Comparison of ENCODE assay signal across 9 cellular contexts in genomic region chr3:39255503-39256325, GRCh38. TPM values are rescaled to one million over a fixed set of nuclear protein-coding genes. Genes with fewer than 3 reads are reported as not detected.
DNase-seq lines count a peak whose midpoint lies in the region; ATAC-seq and TF ChIP-seq lines count a peak whose summit lies in the region.
"Had no signal": no experiment of that assay in that cellular context is flagged by ENCODE, and none has a peak within 500 bp of the region (broad histone marks: within the 10 kb centered on the region; RNA-seq: fewer than 3 reads in every experiment).

No MANE protein-coding gene starts in this region.

- intact Hi-C loops in esophagus squamous epithelium (cut with DNase I), result no loop called here

- H3K9me3 ChIP-seq in esophagus squamous epithelium, result no peaks in the 10 kb centered on the region
- no peaks in the 10 kb centered on the region for H3K9me3 ChIP-seq in effector memory CD4-positive, alpha-beta T cell (ENCODE audit: control insufficient read depth, low read length)

- TF ChIP-seq POLR2A in esophagus squamous epithelium (IDR thresholded peaks at IDR 0.05), result no peak

- no peak overlapping the region for H3K4me3 ChIP-seq in esophagus squamous epithelium
- no peak overlapping the region for H3K4me3 ChIP-seq in effector memory CD4-positive, alpha-beta T cell (ENCODE audit: insufficient read depth, low read depth, low read length, poor library complexity, severe bottlenecking)

- H3K27ac ChIP-seq in esophagus squamous epithelium, result no peak overlapping the region
- H3K27ac ChIP-seq in effector memory CD4-positive, alpha-beta T cell (ENCODE audit: insufficient read depth, low read length, poor library complexity, severe bottlenecking), result no peak overlapping the region

- 37 to 38% methylated on average over 4 to 5 of the region's 5 CpGs for WGBS in esophagus squamous epithelium, 2 donors

- no peak for TF ChIP-seq CTCF in esophagus squamous epithelium (IDR thresholded peaks at IDR 0.05)

- ATAC-seq in GM18519 (IDR thresholded peaks at IDR 0.05; ENCODE audit: low FRiP score, unreplicated experiment), result peak; percentile 98
- peak; percentile 98 for ATAC-seq in GM21529 (IDR thresholded peaks at IDR 0.05; ENCODE audit: unreplicated experiment)

- peaks cover 0 to 7% (median 4%) of the 10 kb centered on the region in 3 donors for H3K4me1 ChIP-seq in esophagus squamous epithelium
- H3K4me1 ChIP-seq in effector memory CD4-positive, alpha-beta T cell (ENCODE audit: control insufficient read depth, insufficient read depth, low read length, poor library complexity, severe bottlenecking), result peaks cover 2% of the 10 kb centered on the region

- DNase-seq in KG1 (lab: John Stamatoyannopoulos, UW) (peak; percentile 71), esophagus squamous epithelium (lab: John Stamatoyannopoulos, UW) (peak; percentile 19), kidney glomerular epithelial cell (lab: John Stamatoyannopoulos, UW) (no peak), ureter (ENCODE audit: low spot score) (no peak)
- no peak for DNase-seq in effector memory CD4-positive, alpha-beta T cell
- no peak for DNase-seq in activated CD4-positive, alpha-beta T cell treated with anti-CD3 and anti-CD28 coated beads for 1 hour

- H3K27me3 ChIP-seq in esophagus squamous epithelium, result no peaks in the 10 kb centered on the region
- H3K27me3 ChIP-seq in effector memory CD4-positive, alpha-beta T cell (replicated peaks; ENCODE audit: control insufficient read depth, insufficient read depth, low read length, poor library complexity, severe bottlenecking), result no peaks in the 10 kb centered on the region

- H3K36me3 ChIP-seq in esophagus squamous epithelium, result no peaks in the 10 kb centered on the region
- no peaks in the 10 kb centered on the region for H3K36me3 ChIP-seq in effector memory CD4-positive, alpha-beta T cell (ENCODE audit: control insufficient read depth, insufficient read depth, low read length)

RNA-seq across cellular contexts. Expression of gene CX3CR1, which starts 24.1 kb away (rescaled TPM):
- total RNA-seq in esophagus squamous epithelium, result under 1 TPM in 3 of 4 donors, not detected in 1; 0.35 to 0.57 (median 0.44) TPM
- total RNA-seq in ureter, result 1.5 TPM
- total RNA-seq: NCI-H460 had no signal

Comparison
In these comparisons a context has a peak if more than half of its experiments do, and no peak if none do; other contexts are left out.
1. DNase-seq: peak in KG1 (single experiment) and esophagus squamous epithelium (single experiment); none in kidney glomerular epithelial cell (single experiment), ureter (single experiment), effector memory CD4-positive, alpha-beta T cell (0 of 3) and activated CD4-positive, alpha-beta T cell treated with anti-CD3 and anti-CD28 coated beads for 1 hour (single experiment).